In the genomic region with DNA sequence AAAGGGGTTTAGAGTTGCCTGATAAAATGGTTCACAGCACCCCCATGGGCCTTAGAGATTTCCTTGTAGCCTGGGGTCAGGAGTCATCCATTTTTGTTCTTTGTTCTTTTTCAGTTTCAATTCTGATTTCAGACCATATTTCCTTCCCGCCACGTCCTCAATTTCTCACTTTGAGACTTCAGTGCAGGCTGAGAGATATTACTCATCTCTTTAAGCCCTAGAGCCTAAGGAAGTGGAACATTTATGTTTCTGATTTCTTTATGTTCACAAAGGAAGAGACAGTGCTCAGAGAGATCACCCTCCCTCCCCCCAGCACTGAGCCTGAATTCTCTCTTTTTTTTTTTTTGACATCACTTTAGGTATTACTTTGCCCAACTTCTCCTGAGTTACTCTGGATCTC, we compare ENCODE assay signal across 8 cellular contexts. TPM values are rescaled to one million over a fixed set of nuclear protein-coding genes. Genes with fewer than 3 reads are reported as not detected.
A peak's percentile ranks its signal among the peaks of the same experiment; 100 is the strongest.
DNase-seq lines count a peak whose midpoint lies in the region; ATAC-seq lines count a peak whose summit lies in the region.

No MANE protein-coding gene starts in this region.

- H3K27me3 Mint-ChIP-seq in naive B cell: no peaks in the 10 kb centered on the region

- H3K4me3 Mint-ChIP-seq in naive B cell: peak overlapping the region in 6 of 8 donors; percentile 16 to 86 (median 48)

- peak overlapping the region; percentile 14 to 86 (median 68) for H3K27ac Mint-ChIP-seq in naive B cell

- H3K9me3 Mint-ChIP-seq in naive B cell: peaks cover 0 to 11% (median 5%) of the 10 kb centered on the region in 7 donors

- peak; percentile 75 for ATAC-seq in GM18861 (IDR thresholded peaks at IDR 0.05; ENCODE audit: unreplicated experiment)
- ATAC-seq in HG02759 (IDR thresholded peaks at IDR 0.05; ENCODE audit: unreplicated experiment): peak; percentile 77
- peak; percentile 27 to 46 for ATAC-seq in naive B cell (ENCODE audit: low read depth in 2 of 2)

- H3K36me3 Mint-ChIP-seq in naive B cell: peaks cover 31 to 32% of the 10 kb centered on the region in 2 donors

- peaks cover 64 to 88% (median 70%) of the 10 kb centered on the region in 3 donors for H3K4me1 Mint-ChIP-seq in naive B cell

- DNase-seq in T-helper 22 cell (ENCODE audit: low read depth) (peak; percentile 19), naive B cell (no peak), NCI-H2029 (lab: John Stamatoyannopoulos, UW) (no peak), NCI-H748 (lab: John Stamatoyannopoulos, UW; ENCODE audit: unreplicated experiment) (no peak), NCI-H146 (lab: John Stamatoyannopoulos, UW) (no peak), NCI-H526 (lab: John Stamatoyannopoulos, UW) (no peak)

RNA-seq across cellular contexts. Expression of gene MSN, which starts 56.3 kb away (rescaled TPM):
- polyA plus RNA-seq in naive B cell (ENCODE audit: low read depth in 6 of 6): 100 to 1,000 TPM; 494 to 728 (median 559) TPM
